Comparison of ENCODE assay signal across 3 cellular contexts in genomic region chr3:128185630-128186447, GRCh38.
TF ChIP-seq lines count a peak whose summit lies in the region.

No MANE protein-coding gene starts in this region.

TF ChIP-seq in HepG2, 621 proteins besides CTCF, POLR2A, EP300 and RAD21:
- TF ChIP-seq ZBTB10 (CRISPR knock-in tag; IDR thresholded peaks at IDR 0.05; ENCODE audit: borderline replicate concordance) (no peak), MAFF (IDR thresholded peaks at IDR 0.05; ENCODE audit: low read depth, low read length) (peak; percentile 37; the same call in 1 of the 2 replicates), CBX5 (CRISPR knock-in tag; IDR thresholded peaks at IDR 0.05; ENCODE audit: borderline replicate concordance) (no peak), MAZ (IDR thresholded peaks at IDR 0.05; ENCODE audit: borderline replicate concordance, low read depth, low read length) (no peak), MAZ (CRISPR knock-in tag; IDR thresholded peaks at IDR 0.05; ENCODE audit: low read depth) (no peak), MAFK (conservative IDR thresholded peaks at IDR 0.05 in 1 of 2, IDR thresholded peaks at IDR 0.05 in 1 of 2; ENCODE audit: low read length in 2 of 2) (peak; percentile 9 to 74; a peak in 2 of 4 replicates), DR1 (CRISPR knock-in tag; IDR thresholded peaks at IDR 0.05) (no peak), MBNL3 (CRISPR knock-in tag; conservative IDR thresholded peaks at IDR 0.05) (no peak)

TF ChIP-seq in GM12891, 5 proteins besides CTCF, POLR2A, EP300 and RAD21:
- TF ChIP-seq TAF1 (IDR thresholded peaks at IDR 0.05; ENCODE audit: low read depth, low read length) (no peak), POLR2AphosphoS5 (IDR thresholded peaks at IDR 0.05; ENCODE audit: low read depth, low read length) (no peak), PAX5 (IDR thresholded peaks at IDR 0.05; ENCODE audit: insufficient read depth, low read length, severe bottlenecking) (no peak), POU2F2 (IDR thresholded peaks at IDR 0.05; ENCODE audit: low read depth, low read length) (no peak), SPI1 (IDR thresholded peaks at IDR 0.05; ENCODE audit: low read depth, low read length) (no peak)

TF ChIP-seq in IMR-90, 13 proteins besides CTCF, POLR2A, EP300 and RAD21:
- peak; percentile 50; the same call in 1 of the 2 replicates for TF ChIP-seq MAFK (IDR thresholded peaks at IDR 0.05; ENCODE audit: low read depth, low read length)
- no peak for TF ChIP-seq NFE2L2 (IDR thresholded peaks at IDR 0.05; ENCODE audit: low read depth, low read length)
